ENCODE assay signal across 14 cellular contexts in the genomic region with DNA sequence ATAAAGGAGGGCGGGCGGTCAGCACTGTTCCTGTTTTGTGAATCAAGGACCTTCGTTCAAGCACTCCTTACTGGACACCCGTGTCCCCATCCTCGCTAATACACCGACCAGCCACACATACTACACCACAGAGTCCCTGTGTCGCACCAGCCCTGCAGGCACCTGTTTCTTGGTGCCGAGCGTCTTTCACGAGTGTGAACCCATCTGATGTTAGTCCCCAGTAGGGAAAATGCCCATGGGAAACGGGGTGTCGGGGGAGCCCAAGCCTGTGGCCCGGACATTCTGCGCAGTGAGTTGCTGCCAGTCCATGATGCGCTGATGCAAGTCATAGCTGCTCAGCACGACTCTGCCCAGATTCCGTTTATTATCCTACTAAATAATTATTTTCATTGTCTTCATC.
DNase-seq lines count a peak whose midpoint lies in the region; TF ChIP-seq lines count a peak whose summit lies in the region.
"Had no signal": no experiment of that assay in that cellular context is flagged by ENCODE, and none has a peak within 500 bp of the region (broad histone marks: within the 10 kb centered on the region; RNA-seq: fewer than 3 reads in every experiment).

No MANE protein-coding gene starts in this region.

- CTCF ChIA-PET in GM10248 (lab: Yijun Ruan, JAX) = no interaction called here

- DNase-seq in coronary artery (ENCODE audit: low spot score) (peak; percentile 62), endodermal cell (peak; percentile 20), spleen (peak; percentile 36), GM10248 (ENCODE audit: extremely low spot score) (no peak), cortex of kidney (lab: John Stamatoyannopoulos, UW) (no peak), NCI-H1048 (lab: John Stamatoyannopoulos, UW) (no peak)
- DNase-seq: ACHN; BE2C; C1 segment of cervical spinal cord; CD4-positive, CD25-positive, alpha-beta regulatory T cell; CD8-positive, alpha-beta memory T cell; COR-L47; HCEC 1CT had no signal

- H3K9me3 Mint-ChIP-seq in endodermal cell = no peaks in the 10 kb centered on the region
- H3K9me3 Mint-ChIP-seq: CD4-positive, CD25-positive, alpha-beta regulatory T cell; CD8-positive, alpha-beta memory T cell; GM23338 had no signal

- POLR2A ChIA-PET in GM10248 (lab: Yijun Ruan, JAX) = no interaction called here

- intact Hi-C loops in spleen (cut with DNase I; ENCODE audit: low total_unique reads) = no loop called here

- no peaks in the 10 kb centered on the region for H3K27me3 ChIP-seq in endodermal cell (ENCODE audit: control insufficient read depth, insufficient read depth, low read length, poor library complexity, severe bottlenecking)
- H3K27me3 ChIP-seq in spleen (replicated peaks in 1 of 7) = peaks cover 0 to 10% (median 0%) of the 10 kb centered on the region in 7 donors

- H3K27ac ChIP-seq in coronary artery (no peak overlapping the region), endodermal cell (ENCODE audit: low read depth, low read length) (no peak overlapping the region), spleen (no peak overlapping the region)

- H3K4me1 ChIP-seq in endodermal cell (ENCODE audit: control insufficient read depth, insufficient read depth, low read length) (no peaks in the 10 kb centered on the region), spleen (no peaks in the 10 kb centered on the region)
- H3K4me1 ChIP-seq: BE2C had no signal

- WGBS in endodermal cell (ENCODE audit: insufficient coverage in 1 of 2, insufficient read length in 1 of 2), 2 experiments = 96 to 99% methylated on average over 10 to 17 of the region's 17 CpGs
- WGBS in spleen, 5 donors = 82 to 96% (median 88%) methylated on average over 17 of the region's 17 CpGs

- H3K4me3 Mint-ChIP-seq in endodermal cell = no peak overlapping the region
- H3K4me3 Mint-ChIP-seq: CD4-positive, CD25-positive, alpha-beta regulatory T cell; CD8-positive, alpha-beta memory T cell; GM23338 had no signal

- no peaks in the 10 kb centered on the region for H3K27me3 Mint-ChIP-seq in endodermal cell (ENCODE audit: insufficient read depth)

- H3K9me3 ChIP-seq in endodermal cell (ENCODE audit: control insufficient read depth, low read length) (no peaks in the 10 kb centered on the region), spleen (no peaks in the 10 kb centered on the region)
- H3K9me3 ChIP-seq: BE2C had no signal

- H3K36me3 ChIP-seq in endodermal cell (ENCODE audit: control insufficient read depth, insufficient read depth, low read length) (no peaks in the 10 kb centered on the region), spleen (no peaks in the 10 kb centered on the region)
- H3K36me3 ChIP-seq: BE2C had no signal

- TF ChIP-seq CTCF in coronary artery (IDR thresholded peaks at IDR 0.05) (no peak), endodermal cell (conservative IDR thresholded peaks at IDR 0.05) (no peak), spleen (IDR thresholded peaks at IDR 0.05 in 8 of 11, conservative IDR thresholded peaks at IDR 0.05 in 3 of 11) (no peak), GM10248 (IDR thresholded peaks at IDR 0.05; ENCODE audit: control extremely low read depth, extremely low read depth, low read depth, missing control alignments) (no peak)

- peaks cover 5% of the 10 kb centered on the region for H3K4me1 Mint-ChIP-seq in endodermal cell
- H3K4me1 Mint-ChIP-seq: CD4-positive, CD25-positive, alpha-beta regulatory T cell; CD8-positive, alpha-beta memory T cell had no signal

- no peak for TF ChIP-seq POLR2A in spleen (IDR thresholded peaks at IDR 0.05)

- no peak overlapping the region for H3K27ac Mint-ChIP-seq in endodermal cell
- H3K27ac Mint-ChIP-seq: CD4-positive, CD25-positive, alpha-beta regulatory T cell; CD8-positive, alpha-beta memory T cell; GM23338 had no signal

- H3K4me3 ChIP-seq in coronary artery (no peak overlapping the region), endodermal cell (ENCODE audit: low read length) (no peak overlapping the region), spleen (no peak overlapping the region)
- H3K4me3 ChIP-seq: GM23338 had no signal

- H3K36me3 Mint-ChIP-seq in endodermal cell (ENCODE audit: low read depth) = no peaks in the 10 kb centered on the region
- H3K36me3 Mint-ChIP-seq: CD4-positive, CD25-positive, alpha-beta regulatory T cell; CD8-positive, alpha-beta memory T cell had no signal

- no peak overlapping the region for H3K9ac ChIP-seq in endodermal cell (ENCODE audit: extremely low read depth, low read length, poor library complexity, severe bottlenecking)

Comparison
In these comparisons a context has a peak if more than half of its experiments do, and no peak if none do; other contexts are left out.
1. DNase-seq: peak in coronary artery (single experiment), endodermal cell (single experiment) and spleen (single experiment); none in GM10248 (single experiment), cortex of kidney (single experiment) and NCI-H1048 (single experiment).